Comparison of ENCODE assay signal across 20 cellular contexts in the genomic region with DNA sequence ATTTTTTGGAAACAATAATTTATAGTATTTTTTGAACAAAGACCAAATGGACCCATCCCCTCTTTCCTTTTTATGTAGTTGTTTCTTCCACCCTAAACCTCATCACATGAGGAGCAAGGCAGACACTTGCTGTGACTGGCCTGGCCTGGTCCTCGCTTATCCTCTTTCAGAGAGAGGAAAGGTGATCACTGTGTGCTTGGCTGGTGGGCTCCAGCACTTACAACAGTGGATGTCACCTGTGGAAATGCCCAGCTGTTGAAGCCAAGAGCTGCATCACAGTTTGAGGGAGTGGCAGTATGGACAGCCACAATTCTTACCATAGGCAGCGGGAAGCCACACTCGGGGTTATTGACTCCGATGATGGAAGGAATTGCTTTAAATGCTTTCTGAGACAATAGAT.
A peak's percentile ranks its signal among the peaks of the same experiment; 100 is the strongest.
DNase-seq lines count a peak whose midpoint lies in the region; ATAC-seq, FAIRE-seq and TF ChIP-seq lines count a peak whose summit lies in the region.
"Had no signal": no experiment of that assay in that cellular context is flagged by ENCODE, and none has a peak within 500 bp of the region (broad histone marks: within the 10 kb centered on the region; RNA-seq: fewer than 3 reads in every experiment).

No MANE protein-coding gene starts in this region.

- no peak overlapping the region for H3K4me3 ChIP-seq in esophagus muscularis mucosa
- H3K4me3 ChIP-seq: BLaER1 treated with 17β-estradiol and CSF1 and Interleukin-3, amounts not matched to agents 10 nM and 100 nM; GM12878; GM23248; HAP-1 had no signal

- no peak for ATAC-seq in activated CD8-positive, alpha-beta T cell treated with anti-CD3 and anti-CD28 coated beads, Interleukin-2, amount 10 ng/mL, durations not matched to agents 7 days and 5 days
- ATAC-seq in activated CD8-positive, alpha-beta T cell treated with anti-CD3 and anti-CD28 coated beads for 36 hours = no peak
- no peak for ATAC-seq in GM18858 (IDR thresholded peaks at IDR 0.05; ENCODE audit: unreplicated experiment)
- ATAC-seq: GM12878 had no signal

- no peak for TF ChIP-seq CTCF in activated CD8-positive, alpha-beta T cell treated with anti-CD3 and anti-CD28 coated beads for 36 hours (IDR thresholded peaks at IDR 0.05)
- TF ChIP-seq CTCF in C4-2B (conservative IDR thresholded peaks at IDR 0.05) (no peak), esophagus muscularis mucosa (IDR thresholded peaks at IDR 0.05) (no peak)

- no peak for TF ChIP-seq POLR2A in esophagus muscularis mucosa (IDR thresholded peaks at IDR 0.05; ENCODE audit: low read depth)

- peak; percentile 10 for DNase-seq in activated CD8-positive, alpha-beta T cell treated with anti-CD3 and anti-CD28 coated beads, Interleukin-2, amount 10 ng/mL, durations not matched to agents 7 days and 5 days
- DNase-seq in activated CD8-positive, alpha-beta T cell treated with anti-CD3 and anti-CD28 coated beads for 36 hours = no peak
- DNase-seq in esophagus muscularis mucosa (ENCODE audit: extremely low spot score) (peak; percentile 80), urothelium cell line (ENCODE audit: low spot score) (no peak), HTR-8/SVneo (ENCODE audit: insufficient read length, low spot score) (no peak)
- DNase-seq: CD4-positive, CD25-positive, alpha-beta regulatory T cell; CD8-positive, alpha-beta memory T cell; COR-L47; DMS 273 treated with DMSO at 0.1 percent for 48 hours; DMS53; DND-41; EL; GM23248 had no signal

- POLR2A ChIA-PET in activated CD8-positive, alpha-beta T cell treated with anti-CD3 and anti-CD28 coated beads, Interleukin-2, amount 10 ng/mL, durations not matched to agents 7 days and 5 days (lab: Charles Lee) = no interaction called here
- POLR2A ChIA-PET in activated CD8-positive, alpha-beta T cell treated with anti-CD3 and anti-CD28 coated beads for 36 hours (lab: Charles Lee) = no interaction called here

- no peaks in the 10 kb centered on the region for H3K36me3 ChIP-seq in esophagus muscularis mucosa
- H3K36me3 ChIP-seq: BLaER1 treated with 17β-estradiol and CSF1 and Interleukin-3, amounts not matched to agents 10 nM and 100 nM; HAP-1 had no signal

- H3K9me3 Mint-ChIP-seq in activated CD8-positive, alpha-beta T cell treated with anti-CD3 and anti-CD28 coated beads, Interleukin-2, amount 10 ng/mL, durations not matched to agents 7 days and 5 days (ENCODE audit: insufficient read depth) = no peaks in the 10 kb centered on the region
- no peaks in the 10 kb centered on the region for H3K9me3 Mint-ChIP-seq in activated CD8-positive, alpha-beta T cell treated with anti-CD3 and anti-CD28 coated beads for 36 hours
- H3K9me3 Mint-ChIP-seq: CD4-positive, CD25-positive, alpha-beta regulatory T cell; CD8-positive, alpha-beta memory T cell had no signal

- H3K27ac ChIP-seq in C4-2B (peak overlapping the region; percentile 34; the same call in 1 of the 2 replicates), esophagus muscularis mucosa (replicated peaks in 1 of 4) (no peak overlapping the region)
- H3K27ac ChIP-seq: BLaER1 treated with 17β-estradiol and CSF1 and Interleukin-3, amounts not matched to agents 10 nM and 100 nM; GM23248 had no signal

- TF ChIP-seq EP300 in esophagus muscularis mucosa (IDR thresholded peaks at IDR 0.05) = no peak

- no peak overlapping the region for H3K27ac Mint-ChIP-seq in activated CD8-positive, alpha-beta T cell treated with anti-CD3 and anti-CD28 coated beads, Interleukin-2, amount 10 ng/mL, durations not matched to agents 7 days and 5 days
- H3K27ac Mint-ChIP-seq in activated CD8-positive, alpha-beta T cell treated with anti-CD3 and anti-CD28 coated beads for 36 hours = no peak overlapping the region
- H3K27ac Mint-ChIP-seq: B cell; CD4-positive, CD25-positive, alpha-beta regulatory T cell had no signal

- no peaks in the 10 kb centered on the region for H3K9me3 ChIP-seq in esophagus muscularis mucosa
- H3K9me3 ChIP-seq: HAP-1 had no signal

- intact Hi-C loops in activated CD8-positive, alpha-beta T cell treated with anti-CD3 and anti-CD28 coated beads for 36 hours (cut with micrococcal nuclease) = no loop called here
- intact Hi-C loops in esophagus muscularis mucosa (cut with DNase I) = no loop called here

- peaks cover 57% of the 10 kb centered on the region for H3K27me3 Mint-ChIP-seq in activated CD8-positive, alpha-beta T cell treated with anti-CD3 and anti-CD28 coated beads, Interleukin-2, amount 10 ng/mL, durations not matched to agents 7 days and 5 days (ENCODE audit: low read depth)
- peaks cover 5% of the 10 kb centered on the region for H3K27me3 Mint-ChIP-seq in activated CD8-positive, alpha-beta T cell treated with anti-CD3 and anti-CD28 coated beads for 36 hours

- FAIRE-seq in urothelium cell line (lab: Jason Lieb, UNC) (peak; percentile 91), HTR-8/SVneo (lab: Jason Lieb, UNC) (no peak)
- FAIRE-seq: GM12878, GM19239 had no signal

- no peak overlapping the region for H3K4me3 Mint-ChIP-seq in activated CD8-positive, alpha-beta T cell treated with anti-CD3 and anti-CD28 coated beads, Interleukin-2, amount 10 ng/mL, durations not matched to agents 7 days and 5 days
- no peak overlapping the region for H3K4me3 Mint-ChIP-seq in activated CD8-positive, alpha-beta T cell treated with anti-CD3 and anti-CD28 coated beads for 36 hours
- H3K4me3 Mint-ChIP-seq: B cell; CD4-positive, CD25-positive, alpha-beta regulatory T cell; CD8-positive, alpha-beta memory T cell had no signal

- CTCF ChIA-PET in activated CD8-positive, alpha-beta T cell treated with anti-CD3 and anti-CD28 coated beads, Interleukin-2, amount 10 ng/mL, durations not matched to agents 7 days and 5 days (lab: Charles Lee) = interaction anchor here (1.2 to 3.0 kb wide), 2 partner anchors 10 to 19 kb away, joined by 5 to 11 read pairs; no protein-coding TSS in a partner anchor
- CTCF ChIA-PET in activated CD8-positive, alpha-beta T cell treated with anti-CD3 and anti-CD28 coated beads for 36 hours (lab: Charles Lee) = interaction anchor here (3.0 to 4.2 kb wide), 2 partner anchors 10 to 20 kb away, joined by 13 read pairs; no protein-coding TSS in a partner anchor

- 96% methylated on average over 4 of the region's 4 CpGs for WGBS in esophagus muscularis mucosa

- no peaks in the 10 kb centered on the region for H3K4me1 Mint-ChIP-seq in activated CD8-positive, alpha-beta T cell treated with anti-CD3 and anti-CD28 coated beads, Interleukin-2, amount 10 ng/mL, durations not matched to agents 7 days and 5 days (ENCODE audit: low read depth)
- no peaks in the 10 kb centered on the region for H3K4me1 Mint-ChIP-seq in activated CD8-positive, alpha-beta T cell treated with anti-CD3 and anti-CD28 coated beads for 36 hours (ENCODE audit: low read depth)
- H3K4me1 Mint-ChIP-seq: B cell; CD4-positive, CD25-positive, alpha-beta regulatory T cell; CD8-positive, alpha-beta memory T cell had no signal

- H3K27me3 ChIP-seq in esophagus muscularis mucosa = no peaks in the 10 kb centered on the region
- H3K27me3 ChIP-seq: BLaER1 treated with 17β-estradiol and CSF1 and Interleukin-3, amounts not matched to agents 10 nM and 100 nM had no signal

- H3K36me3 Mint-ChIP-seq in activated CD8-positive, alpha-beta T cell treated with anti-CD3 and anti-CD28 coated beads, Interleukin-2, amount 10 ng/mL, durations not matched to agents 7 days and 5 days (ENCODE audit: low read depth) = no peaks in the 10 kb centered on the region
- no peaks in the 10 kb centered on the region for H3K36me3 Mint-ChIP-seq in activated CD8-positive, alpha-beta T cell treated with anti-CD3 and anti-CD28 coated beads for 36 hours (ENCODE audit: low read depth)
- H3K36me3 Mint-ChIP-seq: CD4-positive, CD25-positive, alpha-beta regulatory T cell had no signal

- peaks cover 0 to 12% (median 9%) of the 10 kb centered on the region in 4 donors for H3K4me1 ChIP-seq in esophagus muscularis mucosa
- H3K4me1 ChIP-seq: HAP-1 had no signal

Comparison
In these comparisons a context has a peak if more than half of its experiments do, and no peak if none do; other contexts are left out.
1. DNase-seq: peak in activated CD8-positive, alpha-beta T cell treated with anti-CD3 and anti-CD28 coated beads, Interleukin-2, amount 10 ng/mL, durations not matched to agents 7 days and 5 days (single experiment) and esophagus muscularis mucosa (single experiment); none in activated CD8-positive, alpha-beta T cell treated with anti-CD3 and anti-CD28 coated beads for 36 hours (single experiment), urothelium cell line (single experiment) and HTR-8/SVneo (single experiment).